In the genomic region with DNA sequence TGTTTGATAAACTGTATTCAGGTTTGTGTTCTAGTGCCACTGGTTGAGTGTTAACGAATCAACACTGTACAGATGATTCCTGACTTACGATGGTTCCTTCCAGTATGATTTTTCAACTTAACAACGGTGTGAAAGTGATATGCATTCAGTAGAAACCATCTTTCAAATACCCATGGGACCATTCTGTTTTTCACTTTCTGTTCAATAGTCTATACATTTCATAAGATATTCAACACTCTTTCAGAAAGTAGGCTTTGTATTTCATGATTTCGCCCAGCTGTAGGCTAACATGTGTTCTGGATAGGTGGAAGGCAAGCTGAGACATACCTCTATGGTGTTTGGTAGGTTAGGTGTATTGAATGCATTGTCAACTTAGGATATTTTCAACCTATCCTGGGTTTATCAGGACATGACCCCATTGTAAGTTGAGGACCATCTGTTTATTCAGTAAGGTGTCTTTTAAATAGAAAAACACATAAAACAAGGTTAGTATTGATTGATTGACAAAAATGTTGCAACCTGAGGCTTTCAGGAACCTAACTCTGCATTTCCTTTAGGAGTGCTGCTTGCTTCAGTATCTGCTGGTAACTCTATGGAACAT, we compare ENCODE assay signal across 19 cellular contexts. TPM values are rescaled to one million over a fixed set of nuclear protein-coding genes. Genes with fewer than 3 reads are reported as not detected.
DNase-seq lines count a peak whose midpoint lies in the region; ATAC-seq lines count a peak whose summit lies in the region.
"Had no signal": no experiment of that assay in that cellular context is flagged by ENCODE, and none has a peak within 500 bp of the region (broad histone marks: within the 10 kb centered on the region; RNA-seq: fewer than 3 reads in every experiment).

No MANE protein-coding gene starts in this region.

- ATAC-seq in activated naive CD8-positive, alpha-beta T cell treated with anti-CD3 and anti-CD28 coated beads, Interleukin-2, amount 50 U/mL, for 24 hours = no peak
- peak; percentile 33 for ATAC-seq in HG02610 (IDR thresholded peaks at IDR 0.05; ENCODE audit: unreplicated experiment)
- ATAC-seq in activated naive CD8-positive, alpha-beta T cell treated with anti-CD3 and anti-CD28 coated beads, Interleukin-2, amount 10 ng/mL, durations not matched to agents 7 days and 5 days (ENCODE audit: low read depth) = no peak
- ATAC-seq in stimulated activated memory B cell treated with anti-CD40 and anti-IgM and Interleukin-4, amounts not matched to agents 10 μg/mL and 1 μg/mL and 100 μg/mL, for 72 hours = no peak
- ATAC-seq: activated CD8-positive, alpha-beta memory T cell treated with anti-CD3 and anti-CD28 coated beads, Interleukin-2, amount 10 ng/mL, durations not matched to agents 7 days and 5 days had no signal

- POLR2A ChIA-PET in activated naive CD8-positive, alpha-beta T cell treated with anti-CD3 and anti-CD28 coated beads, Interleukin-2, amount 10 ng/mL, durations not matched to agents 7 days and 5 days (lab: Charles Lee) = interaction anchor here (1.2 to 1.6 kb wide), 2 partner anchors 12 to 15 kb away, joined by 5 to 7 read pairs; no protein-coding TSS in a partner anchor

- H3K4me1 Mint-ChIP-seq in activated naive CD8-positive, alpha-beta T cell (ENCODE audit: low read depth) = peaks cover 61% of the 10 kb centered on the region
- peaks cover 52% of the 10 kb centered on the region for H3K4me1 Mint-ChIP-seq in activated naive CD8-positive, alpha-beta T cell treated with anti-CD3 and anti-CD28 coated beads, Interleukin-2, amount 50 U/mL, for 24 hours
- H3K4me1 Mint-ChIP-seq in activated naive CD8-positive, alpha-beta T cell treated with anti-CD3 and anti-CD28 coated beads, Interleukin-2, amount 10 ng/mL, durations not matched to agents 7 days and 5 days = peaks cover 47% of the 10 kb centered on the region
- peaks cover 56% of the 10 kb centered on the region for H3K4me1 Mint-ChIP-seq in stimulated activated memory B cell treated with anti-CD40 and anti-IgM and Interleukin-4, amounts not matched to agents 10 μg/mL and 1 μg/mL and 100 μg/mL, for 72 hours

- no peaks in the 10 kb centered on the region for H3K27me3 Mint-ChIP-seq in activated naive CD8-positive, alpha-beta T cell
- H3K27me3 Mint-ChIP-seq in activated naive CD8-positive, alpha-beta T cell treated with anti-CD3 and anti-CD28 coated beads, Interleukin-2, amount 50 U/mL, for 24 hours = no peaks in the 10 kb centered on the region
- H3K27me3 Mint-ChIP-seq in activated naive CD8-positive, alpha-beta T cell treated with anti-CD3 and anti-CD28 coated beads, Interleukin-2, amount 10 ng/mL, durations not matched to agents 7 days and 5 days = no peaks in the 10 kb centered on the region
- H3K27me3 Mint-ChIP-seq in stimulated activated memory B cell treated with anti-CD40 and anti-IgM and Interleukin-4, amounts not matched to agents 10 μg/mL and 1 μg/mL and 100 μg/mL, for 72 hours = no peaks in the 10 kb centered on the region
- H3K27me3 Mint-ChIP-seq: activated CD8-positive, alpha-beta memory T cell treated with anti-CD3 and anti-CD28 coated beads, Interleukin-2, amount 10 ng/mL, durations not matched to agents 7 days and 5 days; progenitor cell of endocrine pancreas had no signal

- DNase-seq in activated naive CD8-positive, alpha-beta T cell treated with anti-CD3 and anti-CD28 coated beads, Interleukin-2, amount 50 U/mL, for 24 hours = no peak
- DNase-seq in activated naive CD8-positive, alpha-beta T cell treated with anti-CD3 and anti-CD28 coated beads, Interleukin-2, amount 10 ng/mL, durations not matched to agents 7 days and 5 days = no peak
- DNase-seq in ecto neural progenitor cell (ENCODE audit: low spot score) (no peak), retina (no peak)
- DNase-seq in central memory CD4-positive, alpha-beta T cell = no peak
- DNase-seq: activated CD4-positive, CD25-positive, alpha-beta regulatory T cell; activated CD8-positive, alpha-beta memory T cell treated with anti-CD3 and anti-CD28 coated beads, Interleukin-2, amount 10 ng/mL, durations not matched to agents 7 days and 5 days; activated gamma-delta T cell; COR-L47; MM.1S; NCI-H1694; NCI-H82; PC-9; stimulated activated CD4-positive, alpha-beta T cell treated with anti-CD3 and anti-CD28 coated beads, Interleukin-4, amount 100 ng/mL, for 4 hours had no signal

- no peaks in the 10 kb centered on the region for H3K9me3 Mint-ChIP-seq in activated naive CD8-positive, alpha-beta T cell (ENCODE audit: low read depth)
- no peaks in the 10 kb centered on the region for H3K9me3 Mint-ChIP-seq in activated naive CD8-positive, alpha-beta T cell treated with anti-CD3 and anti-CD28 coated beads, Interleukin-2, amount 50 U/mL, for 24 hours
- H3K9me3 Mint-ChIP-seq in activated naive CD8-positive, alpha-beta T cell treated with anti-CD3 and anti-CD28 coated beads, Interleukin-2, amount 10 ng/mL, durations not matched to agents 7 days and 5 days = no peaks in the 10 kb centered on the region
- no peaks in the 10 kb centered on the region for H3K9me3 Mint-ChIP-seq in stimulated activated memory B cell treated with anti-CD40 and anti-IgM and Interleukin-4, amounts not matched to agents 10 μg/mL and 1 μg/mL and 100 μg/mL, for 72 hours

- H3K36me3 Mint-ChIP-seq in activated naive CD8-positive, alpha-beta T cell = peaks cover 6% of the 10 kb centered on the region
- peaks cover 15% of the 10 kb centered on the region for H3K36me3 Mint-ChIP-seq in activated naive CD8-positive, alpha-beta T cell treated with anti-CD3 and anti-CD28 coated beads, Interleukin-2, amount 50 U/mL, for 24 hours (ENCODE audit: low read depth)
- peaks cover 27% of the 10 kb centered on the region for H3K36me3 Mint-ChIP-seq in activated naive CD8-positive, alpha-beta T cell treated with anti-CD3 and anti-CD28 coated beads, Interleukin-2, amount 10 ng/mL, durations not matched to agents 7 days and 5 days
- H3K36me3 Mint-ChIP-seq in stimulated activated memory B cell treated with anti-CD40 and anti-IgM and Interleukin-4, amounts not matched to agents 10 μg/mL and 1 μg/mL and 100 μg/mL, for 72 hours = peaks cover 45% of the 10 kb centered on the region

- H3K4me3 Mint-ChIP-seq in activated naive CD8-positive, alpha-beta T cell = no peak overlapping the region
- H3K4me3 Mint-ChIP-seq in activated naive CD8-positive, alpha-beta T cell treated with anti-CD3 and anti-CD28 coated beads, Interleukin-2, amount 50 U/mL, for 24 hours = no peak overlapping the region
- H3K4me3 Mint-ChIP-seq in activated naive CD8-positive, alpha-beta T cell treated with anti-CD3 and anti-CD28 coated beads, Interleukin-2, amount 10 ng/mL, durations not matched to agents 7 days and 5 days = no peak overlapping the region
- H3K4me3 Mint-ChIP-seq in stimulated activated memory B cell treated with anti-CD40 and anti-IgM and Interleukin-4, amounts not matched to agents 10 μg/mL and 1 μg/mL and 100 μg/mL, for 72 hours = no peak overlapping the region
- H3K4me3 Mint-ChIP-seq: activated CD8-positive, alpha-beta memory T cell treated with anti-CD3 and anti-CD28 coated beads, Interleukin-2, amount 10 ng/mL, durations not matched to agents 7 days and 5 days; T-helper 2 cell treated with Interferon-gamma antibody and Interleukin-4, amounts not matched to agents 5 μg/mL and 100 μg/mL, for 36 hours had no signal

- H3K27ac Mint-ChIP-seq in activated naive CD8-positive, alpha-beta T cell = peak overlapping the region; percentile 19
- no peak overlapping the region for H3K27ac Mint-ChIP-seq in activated naive CD8-positive, alpha-beta T cell treated with anti-CD3 and anti-CD28 coated beads, Interleukin-2, amount 50 U/mL, for 24 hours
- peak overlapping the region; percentile 5 for H3K27ac Mint-ChIP-seq in activated naive CD8-positive, alpha-beta T cell treated with anti-CD3 and anti-CD28 coated beads, Interleukin-2, amount 10 ng/mL, durations not matched to agents 7 days and 5 days
- H3K27ac Mint-ChIP-seq in stimulated activated memory B cell treated with anti-CD40 and anti-IgM and Interleukin-4, amounts not matched to agents 10 μg/mL and 1 μg/mL and 100 μg/mL, for 72 hours = peak overlapping the region; percentile 53
- H3K27ac Mint-ChIP-seq: T-helper 2 cell treated with Interferon-gamma antibody and Interleukin-4, amounts not matched to agents 5 μg/mL and 100 μg/mL, for 36 hours had no signal

RNA-seq across cellular contexts. Expression of a gene that starts 32.3 kb away (rescaled TPM):
- 10 to 100 TPM; 26.2 to 32.1 TPM for total RNA-seq in activated naive CD8-positive, alpha-beta T cell treated with anti-CD3 and anti-CD28 coated beads, Interleukin-2, amount 10 ng/mL, durations not matched to agents 7 days and 5 days
